In the genomic region with DNA sequence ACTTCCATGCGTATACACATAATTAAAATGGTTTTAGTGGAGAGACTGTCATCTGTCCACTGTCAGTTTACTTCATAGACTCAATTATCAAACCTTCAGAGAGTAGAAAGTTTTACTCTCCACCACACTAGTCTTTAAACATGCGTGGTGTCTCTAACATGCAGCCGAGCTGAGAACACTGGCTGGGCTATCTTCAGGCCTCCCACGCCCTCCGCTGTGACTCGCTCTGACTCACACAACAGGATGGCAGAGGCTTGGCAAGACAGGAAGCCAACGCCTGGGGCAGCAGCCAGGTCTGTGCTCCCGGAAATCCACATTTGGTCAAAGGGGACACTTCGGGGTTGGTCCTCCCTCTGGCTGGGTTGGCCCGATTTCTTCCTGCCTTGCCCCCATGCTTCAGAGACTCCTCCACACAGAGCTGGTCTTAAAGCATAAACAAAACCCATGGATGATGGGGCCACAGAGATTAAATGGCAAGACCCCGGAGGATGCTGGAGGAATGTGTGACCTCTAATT, we compare ENCODE assay signal across 8 cellular contexts. TPM values are rescaled to one million over a fixed set of nuclear protein-coding genes. Genes with fewer than 3 reads are reported as not detected.
DNase-seq lines count a peak whose midpoint lies in the region; ATAC-seq and TF ChIP-seq lines count a peak whose summit lies in the region.

No MANE protein-coding gene starts in this region.

- 19% methylated on average over 11 of the region's 11 CpGs for WGBS in lung, 2 donors

- peaks cover 4% of the 10 kb centered on the region for H3K27me3 Mint-ChIP-seq in activated CD4-positive, alpha-beta T cell treated with anti-CD3 and anti-CD28 coated beads for 36 hours

- peak overlapping the region; percentile 88 for H3K27ac Mint-ChIP-seq in activated CD4-positive, alpha-beta T cell treated with anti-CD3 and anti-CD28 coated beads for 36 hours

- H3K9me3 Mint-ChIP-seq in activated CD4-positive, alpha-beta T cell treated with anti-CD3 and anti-CD28 coated beads for 36 hours (ENCODE audit: low read depth): no peaks in the 10 kb centered on the region

- CTCF ChIA-PET in activated CD4-positive, alpha-beta T cell treated with anti-CD3 and anti-CD28 coated beads for 36 hours (lab: Charles Lee): interaction anchor here (0.8 to 2.7 kb wide), 7 partner anchors 11 to 184 kb away, joined by 3 to 24 read pairs (median 5); no protein-coding TSS in a partner anchor

- H3K27me3 ChIP-seq in lung (ENCODE audit: control insufficient read depth, insufficient read depth): no peaks in the 10 kb centered on the region

- intact Hi-C loops in activated CD4-positive, alpha-beta T cell treated with anti-CD3 and anti-CD28 coated beads for 36 hours (cut with DNase I, micrococcal nuclease): loop anchor here (1.0 to 10.0 kb wide), 11 partner anchors 19 to 608 kb away; a partner anchor contains a TSS

- ATAC-seq in GM21786 (IDR thresholded peaks at IDR 0.05; ENCODE audit: unreplicated experiment) (peak; percentile 64), lung (ENCODE audit: insufficient read depth, low FRiP score) (peak; percentile 91)
- peak; percentile 85 for ATAC-seq in activated CD4-positive, alpha-beta T cell treated with anti-CD3 and anti-CD28 coated beads for 36 hours

- POLR2A ChIA-PET in activated CD4-positive, alpha-beta T cell treated with anti-CD3 and anti-CD28 coated beads for 36 hours (lab: Charles Lee): interaction anchor here (0.8 to 1.0 kb wide), 2 partner anchors 19 to 56 kb away, joined by 4 to 5 read pairs; a partner anchor contains a TSS

- no peaks in the 10 kb centered on the region for H3K36me3 ChIP-seq in lung (ENCODE audit: control insufficient read depth in 2 of 2, insufficient read depth in 2 of 2, low read length in 2 of 2)

- peaks cover 62% of the 10 kb centered on the region for H3K4me1 Mint-ChIP-seq in activated CD4-positive, alpha-beta T cell treated with anti-CD3 and anti-CD28 coated beads for 36 hours

- DNase-seq in DMS53 treated with DMSO at 0.1 percent for 48 hours (lab: John Stamatoyannopoulos, UW; ENCODE audit: unreplicated experiment) (peak; percentile 66), M059J (ENCODE audit: low read depth) (peak; percentile 100), cerebellum (ENCODE audit: low spot score) (peak; percentile 82), lung (ENCODE audit: low spot score) (peak; percentile 92), NCI-H1694 (lab: John Stamatoyannopoulos, UW) (no peak)
- DNase-seq in activated CD4-positive, alpha-beta T cell treated with anti-CD3 and anti-CD28 coated beads for 36 hours: peak; percentile 96
- DNase-seq in stimulated activated CD8-positive, alpha-beta memory T cell treated with anti-CD3 and anti-CD28 coated beads, Interleukin-15, amount 100 ng/mL, for 4 hours (ENCODE audit: low read depth in 2 of 2): peak; percentile 74 to 93

- H3K4me3 Mint-ChIP-seq in activated CD4-positive, alpha-beta T cell treated with anti-CD3 and anti-CD28 coated beads for 36 hours: peak overlapping the region; percentile 19

- H3K9me3 ChIP-seq in lung (ENCODE audit: control insufficient read depth in 2 of 2, insufficient read depth in 1 of 2, low read length in 1 of 2): no peaks in the 10 kb centered on the region

- no peaks in the 10 kb centered on the region for H3K36me3 Mint-ChIP-seq in activated CD4-positive, alpha-beta T cell treated with anti-CD3 and anti-CD28 coated beads for 36 hours (ENCODE audit: low read depth)

- no peak for TF ChIP-seq CTCF in lung (IDR thresholded peaks at IDR 0.05; ENCODE audit: control extremely low read depth, extremely low read depth)

- H3K4me3 ChIP-seq in lung: no peak overlapping the region

- peak overlapping the region; percentile 6 to 94 for H3K27ac ChIP-seq in lung (ENCODE audit: low read depth in 1 of 2, low read length in 1 of 2)

- peaks cover 0 to 24% of the 10 kb centered on the region in 2 donors for H3K4me1 ChIP-seq in lung (ENCODE audit: control insufficient read depth in 2 of 2, insufficient read depth in 2 of 2, low read length in 2 of 2)

RNA-seq across cellular contexts. Expression of a gene that starts 22.7 kb away (rescaled TPM):
- 75.2 and 80.1 TPM in 2 replicates for total RNA-seq in M059J (2014; rRNA removed; shearing (Covaris generic))
- 10 to 100 TPM; 16.4 to 18.9 TPM for total RNA-seq in activated CD4-positive, alpha-beta T cell treated with anti-CD3 and anti-CD28 coated beads for 36 hours
- 34.2 TPM for total RNA-seq in cerebellum
- total RNA-seq in lung: 10 to 100 TPM; 60.8 to 82.4 TPM
- polyA plus RNA-seq in lung: 100 to 1,000 TPM in 1 of 2 donors, 10 to 100 TPM in 1; 58.6 to 198 TPM

RNA-seq across cellular contexts. Expression of a gene that starts 55.8 kb away (rescaled TPM):
- total RNA-seq in M059J (2014; rRNA removed; shearing (Covaris generic)): 15.1 and 19.8 TPM in 2 replicates
- total RNA-seq in activated CD4-positive, alpha-beta T cell treated with anti-CD3 and anti-CD28 coated beads for 36 hours: 10 to 100 TPM; 21.8 to 29.6 TPM
- 41.1 TPM for total RNA-seq in cerebellum
- total RNA-seq in lung: 10 to 100 TPM; 48.1 to 58.7 TPM
- 10 to 100 TPM; 14.3 to 54.8 TPM for polyA plus RNA-seq in lung
